Comparison of ENCODE assay signal across 10 cellular contexts in the genomic region with DNA sequence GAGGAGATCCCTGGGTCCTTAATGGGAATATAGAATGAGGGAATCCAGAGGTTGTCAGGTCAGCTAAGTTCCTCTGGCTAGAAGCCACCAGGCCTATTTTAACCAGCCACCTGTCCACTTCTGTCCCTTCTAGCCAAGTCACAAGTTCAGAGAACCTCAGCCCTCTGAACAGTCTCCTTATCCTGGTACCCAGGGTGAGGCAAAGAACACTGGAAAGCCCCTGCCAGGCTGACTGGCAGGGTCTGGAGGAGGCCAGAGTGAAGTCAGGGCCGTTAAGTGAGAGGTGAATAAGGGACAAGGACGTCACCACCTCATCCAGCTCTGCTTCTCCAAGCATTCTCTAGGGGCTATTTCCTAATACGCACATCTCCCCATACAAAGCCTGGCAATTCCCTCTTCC. TPM values are rescaled to one million over a fixed set of nuclear protein-coding genes. Genes with fewer than 3 reads are reported as not detected.
DNase-seq lines count a peak whose midpoint lies in the region; ATAC-seq and TF ChIP-seq lines count a peak whose summit lies in the region.
"Had no signal": no experiment of that assay in that cellular context is flagged by ENCODE, and none has a peak within 500 bp of the region (broad histone marks: within the 10 kb centered on the region; RNA-seq: fewer than 3 reads in every experiment).

No MANE protein-coding gene starts in this region.

- peaks cover 33% of the 10 kb centered on the region for H3K4me1 Mint-ChIP-seq in endothelial cell (ENCODE audit: unreplicated experiment)

- H3K27me3 ChIP-seq in ACC112 (ENCODE audit: insufficient read depth, low read length) (no peaks in the 10 kb centered on the region), ascending aorta (no peaks in the 10 kb centered on the region)

- H3K27ac Mint-ChIP-seq in endothelial cell (ENCODE audit: unreplicated experiment), result peak overlapping the region; percentile 72

- no peak for TF ChIP-seq CTCF in HFF-Myc (IDR thresholded peaks at IDR 0.05; ENCODE audit: low read depth, low read length, missing control alignments)
- no peak for TF ChIP-seq CTCF in endothelial cell (IDR thresholded peaks at IDR 0.05; ENCODE audit: unreplicated experiment)
- no peak for TF ChIP-seq CTCF in ascending aorta (IDR thresholded peaks at IDR 0.05)

- H3K79me2 ChIP-seq in ACC112 (ENCODE audit: control insufficient read depth, insufficient read depth, low read length, unreplicated experiment), result peaks cover 59% of the 10 kb centered on the region

- peaks cover 25% of the 10 kb centered on the region for H3K4me1 ChIP-seq in ACC112 (ENCODE audit: control insufficient read depth, insufficient read depth, low read length, unreplicated experiment)
- peaks cover 16 to 27% of the 10 kb centered on the region in 2 donors for H3K4me1 ChIP-seq in ascending aorta

- no peak overlapping the region for H3K27ac ChIP-seq in ACC112 (ENCODE audit: low read depth, low read length)
- H3K27ac ChIP-seq in ascending aorta, result no peak overlapping the region

- intact Hi-C loops in ascending aorta (cut with DNase I), result no loop called here

- no peak overlapping the region for H2AFZ ChIP-seq in ACC112 (ENCODE audit: low read length, unreplicated experiment)

- H3K27me3 Mint-ChIP-seq in endothelial cell (ENCODE audit: unreplicated experiment), result peaks cover 10% of the 10 kb centered on the region
- H3K27me3 Mint-ChIP-seq: stimulated activated memory B cell treated with anti-CD40 and anti-IgM and Interleukin-4, amounts not matched to agents 10 μg/mL and 1 μg/mL and 100 μg/mL, for 72 hours had no signal

- H3K4me3 ChIP-seq in ACC112 (ENCODE audit: low read depth, low read length) (peak overlapping the region; percentile 23; the same call in 1 of the 2 replicates), HFF-Myc (replicated peaks; ENCODE audit: low read depth, low read length) (peak overlapping the region; percentile 96), ascending aorta (peak overlapping the region in 1 of 2 donors; percentile 2)

- H3K36me3 Mint-ChIP-seq in endothelial cell (ENCODE audit: low read depth, unreplicated experiment), result peaks cover 33% of the 10 kb centered on the region

- no peaks in the 10 kb centered on the region for H3K9me3 ChIP-seq in ascending aorta

- peak overlapping the region; percentile 82 for H3K4me3 Mint-ChIP-seq in endothelial cell (ENCODE audit: unreplicated experiment)

- no peaks in the 10 kb centered on the region for H3K9me3 Mint-ChIP-seq in endothelial cell (ENCODE audit: unreplicated experiment)
- H3K9me3 Mint-ChIP-seq: stimulated activated memory B cell treated with anti-CD40 and anti-IgM and Interleukin-4, amounts not matched to agents 10 μg/mL and 1 μg/mL and 100 μg/mL, for 72 hours had no signal

- ATAC-seq in HG03521 (IDR thresholded peaks at IDR 0.05; ENCODE audit: unreplicated experiment), result no peak
- ATAC-seq: stimulated activated memory B cell treated with anti-CD40 and anti-IgM and Interleukin-4, amounts not matched to agents 10 μg/mL and 1 μg/mL and 100 μg/mL, for 72 hours had no signal

- DNase-seq in HFF-Myc (ENCODE audit: extremely low read depth, low read depth) (no peak), endothelial cell (ENCODE audit: low spot score) (no peak), ascending aorta (ENCODE audit: low spot score in 2 of 2) (no peak), NCI-H2196 (lab: John Stamatoyannopoulos, UW; ENCODE audit: unreplicated experiment) (no peak)
- DNase-seq: DMS 273 treated with DMSO at 0.1 percent for 48 hours, kidney glomerular epithelial cell, small intestine had no signal

- peaks cover 7% of the 10 kb centered on the region; the same call in 1 of the 2 replicates for H3K36me3 ChIP-seq in ACC112 (ENCODE audit: insufficient read depth, low read length)
- H3K36me3 ChIP-seq in ascending aorta, result peaks cover 23 to 31% of the 10 kb centered on the region in 2 donors

RNA-seq across cellular contexts. Expression of a gene that starts 2.7 kb away (rescaled TPM):
- total RNA-seq in endothelial cell (ENCODE audit: unreplicated experiment), result 148 TPM
- total RNA-seq in ascending aorta, result 81.4 TPM

RNA-seq across cellular contexts. Expression of a gene that starts 3.2 kb away (rescaled TPM):
- total RNA-seq in endothelial cell (ENCODE audit: unreplicated experiment) (36.9 TPM), ascending aorta (106 TPM)

RNA-seq across cellular contexts. Expression of a gene that starts 6.6 kb away (rescaled TPM):
- total RNA-seq in endothelial cell (ENCODE audit: unreplicated experiment), result 418 TPM
- 422 TPM for total RNA-seq in ascending aorta

RNA-seq across cellular contexts. Expression of a gene that starts 9.6 kb away (rescaled TPM):
- total RNA-seq in endothelial cell (ENCODE audit: unreplicated experiment) (80.9 TPM), ascending aorta (13.3 TPM)

RNA-seq across cellular contexts. Expression of a gene that starts 13.5 kb away (rescaled TPM):
- total RNA-seq in endothelial cell (ENCODE audit: unreplicated experiment) (65.7 TPM), ascending aorta (not detected)
